8 cellular contexts compared by ENCODE assay signal in genomic region chr13:99357149-99357596, GRCh38. TPM values are rescaled to one million over a fixed set of nuclear protein-coding genes. Genes with fewer than 3 reads are reported as not detected.
A peak's percentile ranks its signal among the peaks of the same experiment; 100 is the strongest.
DNase-seq lines count a peak whose midpoint lies in the region; ATAC-seq and TF ChIP-seq lines count a peak whose summit lies in the region.

No MANE protein-coding gene starts in this region.

- H3K9ac ChIP-seq in smooth muscle cell (ENCODE audit: low read depth), result peak overlapping the region; percentile 42

- H3K27me3 ChIP-seq in AG04450 (ENCODE audit: control insufficient read depth, insufficient read depth, low read length) (no peaks in the 10 kb centered on the region), MG63 (no peaks in the 10 kb centered on the region), smooth muscle cell (ENCODE audit: low read depth) (no peaks in the 10 kb centered on the region)

- peaks cover 14% of the 10 kb centered on the region for H3F3A ChIP-seq in smooth muscle cell (ENCODE audit: low read depth)

- H3K9me3 ChIP-seq in AG04450 (ENCODE audit: control insufficient read depth, insufficient read depth, low read length), result no peaks in the 10 kb centered on the region
- H3K9me3 ChIP-seq in MG63, result no peaks in the 10 kb centered on the region
- H3K9me3 ChIP-seq in smooth muscle cell (replicated peaks; ENCODE audit: low read depth), result no peaks in the 10 kb centered on the region

- no peak for TF ChIP-seq CTCF in AG04450 (IDR thresholded peaks at IDR 0.05; ENCODE audit: low read depth, low read length)
- TF ChIP-seq CTCF in smooth muscle cell (IDR thresholded peaks at IDR 0.05; ENCODE audit: borderline replicate concordance, insufficient read depth, poor library complexity, severe bottlenecking), result no peak
- TF ChIP-seq CTCF in RWPE1 (conservative IDR thresholded peaks at IDR 0.05; ENCODE audit: low read depth), result no peak

- 33% methylated on average over 8 of the region's 8 CpGs for WGBS in smooth muscle cell (ENCODE audit: low lambda C conversion rate)

- ATAC-seq in GM21381 (IDR thresholded peaks at IDR 0.05; ENCODE audit: unreplicated experiment), result peak; percentile 29
- no peak for ATAC-seq in esophagus mucosa

- H3K36me3 ChIP-seq in MG63, result peaks cover 2% of the 10 kb centered on the region
- no peaks in the 10 kb centered on the region for H3K36me3 ChIP-seq in smooth muscle cell (ENCODE audit: low read depth)

- peaks cover 6% of the 10 kb centered on the region for H4K20me1 ChIP-seq in smooth muscle cell (ENCODE audit: low read depth)

- H3K4me3 ChIP-seq in AG04450 (ENCODE audit: low read depth, low read length) (no peak overlapping the region), MG63 (no peak overlapping the region), smooth muscle cell (no peak overlapping the region)

- H2AFZ ChIP-seq in smooth muscle cell (ENCODE audit: low read depth), result no peak overlapping the region

- H3K27ac ChIP-seq in AG04450 (ENCODE audit: low read depth, low read length) (peak overlapping the region; percentile 32), smooth muscle cell (ENCODE audit: low read depth) (peak overlapping the region; percentile 91), RWPE1 (no peak overlapping the region)

- POLR2A ChIA-PET in AG04450 (lab: Yijun Ruan, JAX) (interaction anchor here (0.6 to 0.8 kb wide), 3 partner anchors 14 to 51 kb away, joined by 4 read pairs; no protein-coding TSS in a partner anchor), RWPE1 (lab: Yijun Ruan, JAX; ENCODE audit: low non-redundant PET) (no interaction called here)

- peak overlapping the region; percentile 70 for H3K4me2 ChIP-seq in smooth muscle cell

- H3K4me1 ChIP-seq in smooth muscle cell (ENCODE audit: low read depth), result peaks cover 5% of the 10 kb centered on the region

- no peaks in the 10 kb centered on the region for H3K79me2 ChIP-seq in smooth muscle cell (ENCODE audit: low read depth)

- CTCF ChIA-PET in AG04450 (lab: Charles Lee) (interaction anchor here (0.7 kb wide), 1 partner anchor 181 kb away, joined by 3 read pairs; no protein-coding TSS in a partner anchor), RWPE1 (lab: Yijun Ruan, JAX) (no interaction called here)

- DNase-seq in AG04450 (ENCODE audit: low read depth, low spot score), result peak; percentile 36
- peak; percentile 58 for DNase-seq in MG63
- peak; percentile 94 for DNase-seq in dermis blood vessel endothelial cell
- no peak for DNase-seq in smooth muscle cell (lab: John Stamatoyannopoulos, UW; ENCODE audit: unreplicated experiment)
- DNase-seq in RWPE1 (ENCODE audit: low spot score), result no peak
- no peak for DNase-seq in NCI-H2107 (lab: John Stamatoyannopoulos, UW)

RNA-seq across cellular contexts. Expression of gene GPR183, which starts 50.0 kb away (rescaled TPM):
- polyA plus RNA-seq in AG04450 (2011; rRNA removed) (0.06 TPM in 1 of 2 replicates, not detected in the other), smooth muscle cell (26.8 and 32.4 TPM in 2 replicates)
- polyA minus RNA-seq in AG04450 (2011; rRNA and poly(A)+ RNA removed), result not detected in 2 replicates
- not detected in 2 replicates for total RNA-seq in MG63 (2014; rRNA removed; shearing (Covaris generic); ENCODE audit: low replicate concordance)
- total RNA-seq in dermis blood vessel endothelial cell (0.09 and 0.34 TPM in 2 replicates), smooth muscle cell (33.0 and 46.4 TPM in 2 replicates), esophagus mucosa (0.76 TPM)

Comparison
In these comparisons a context has a peak if more than half of its experiments do, and no peak if none do; other contexts are left out.
1. DNase-seq: peak in AG04450 (single experiment), MG63 (single experiment) and dermis blood vessel endothelial cell (single experiment); none in smooth muscle cell (single experiment), RWPE1 (single experiment) and NCI-H2107 (single experiment).
2. RNA of gene GPR183, which starts 50.0 kb away (total RNA-seq): 33.0 to 46.4 TPM in smooth muscle cell; 0.76 TPM in esophagus mucosa (single experiment), 0.09 to 0.34 TPM in dermis blood vessel endothelial cell and not detected in MG63; every median in the first group is over 10 times any median in the second.